Comparison of ENCODE assay signal across 8 cellular contexts in the genomic region with DNA sequence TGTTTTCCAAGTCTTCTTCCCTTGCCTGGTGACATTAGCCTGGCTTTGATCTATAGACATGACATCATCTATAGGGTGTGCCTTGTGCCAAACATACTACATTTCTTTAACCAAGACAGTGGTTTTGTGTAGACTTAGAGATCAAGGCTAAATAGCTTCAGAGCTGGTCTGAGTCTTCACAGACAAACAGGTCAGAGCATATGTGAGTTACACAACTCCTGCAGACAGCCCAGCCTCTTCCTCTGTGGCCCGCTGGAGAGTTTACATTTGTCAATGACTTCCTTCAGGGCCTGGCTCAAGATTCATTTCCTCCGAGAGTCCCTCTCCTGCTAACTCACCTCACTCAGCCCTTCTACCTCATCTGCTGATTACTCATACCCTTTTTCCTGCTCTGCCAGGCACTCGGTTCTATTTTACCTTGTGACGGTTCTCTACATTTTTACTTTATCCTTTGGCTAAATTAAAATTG.
DNase-seq lines count a peak whose midpoint lies in the region; ATAC-seq and TF ChIP-seq lines count a peak whose summit lies in the region.

No MANE protein-coding gene starts in this region.

- H3K4me1 Mint-ChIP-seq in Calu3 (ENCODE audit: low read depth, unreplicated experiment) = peaks cover 16% of the 10 kb centered on the region
- H3K4me1 Mint-ChIP-seq in activated naive CD8-positive, alpha-beta T cell treated with anti-CD3 and anti-CD28 coated beads, Interleukin-2, amount 50 U/mL, for 24 hours = peaks cover 9% of the 10 kb centered on the region

- H3K36me3 Mint-ChIP-seq in Calu3 (ENCODE audit: insufficient read depth, unreplicated experiment) = no peaks in the 10 kb centered on the region
- H3K36me3 Mint-ChIP-seq in activated naive CD8-positive, alpha-beta T cell treated with anti-CD3 and anti-CD28 coated beads, Interleukin-2, amount 50 U/mL, for 24 hours (ENCODE audit: low read depth) = no peaks in the 10 kb centered on the region

- no peak overlapping the region for H3K4me3 ChIP-seq in thoracic aorta

- H3K27ac Mint-ChIP-seq in Calu3 (ENCODE audit: unreplicated experiment) = peak overlapping the region; percentile 56
- no peak overlapping the region for H3K27ac Mint-ChIP-seq in activated naive CD8-positive, alpha-beta T cell treated with anti-CD3 and anti-CD28 coated beads, Interleukin-2, amount 50 U/mL, for 24 hours

- no peak overlapping the region for H3K4me3 Mint-ChIP-seq in Calu3 (ENCODE audit: low read depth, unreplicated experiment)
- H3K4me3 Mint-ChIP-seq in activated naive CD8-positive, alpha-beta T cell treated with anti-CD3 and anti-CD28 coated beads, Interleukin-2, amount 50 U/mL, for 24 hours = no peak overlapping the region

- no peaks in the 10 kb centered on the region for H3K9me3 Mint-ChIP-seq in Calu3 (ENCODE audit: low read depth, unreplicated experiment)
- peaks cover 4% of the 10 kb centered on the region for H3K9me3 Mint-ChIP-seq in activated naive CD8-positive, alpha-beta T cell treated with anti-CD3 and anti-CD28 coated beads, Interleukin-2, amount 50 U/mL, for 24 hours

- DNase-seq in Calu3 = peak; percentile 54
- DNase-seq in MV-4-11 (lab: John Stamatoyannopoulos, UW) = peak; percentile 96
- peak; percentile 18 for DNase-seq in activated naive CD8-positive, alpha-beta T cell treated with anti-CD3 and anti-CD28 coated beads, Interleukin-2, amount 50 U/mL, for 24 hours
- DNase-seq in iPS-NIHi11 (ENCODE audit: low spot score) = peak; percentile 41
- no peak for DNase-seq in thoracic aorta (ENCODE audit: low spot score)

- no peaks in the 10 kb centered on the region for H3K9me3 ChIP-seq in thoracic aorta

- ATAC-seq in activated naive CD8-positive, alpha-beta T cell treated with anti-CD3 and anti-CD28 coated beads, Interleukin-2, amount 50 U/mL, for 24 hours = peak; percentile 92
- peak; percentile 55 for ATAC-seq in thoracic aorta (ENCODE audit: insufficient number of reproducible peaks, low FRiP score, low read depth)
- no peak for ATAC-seq in GM19397 (IDR thresholded peaks at IDR 0.05; ENCODE audit: unreplicated experiment)
- ATAC-seq in HG02852 (IDR thresholded peaks at IDR 0.05; ENCODE audit: unreplicated experiment) = no peak
- no peak for ATAC-seq in GM21528 (IDR thresholded peaks at IDR 0.05; ENCODE audit: low FRiP score, unreplicated experiment)

- TF ChIP-seq CTCF in Calu3 (IDR thresholded peaks at IDR 0.05; ENCODE audit: unreplicated experiment) = no peak
- TF ChIP-seq CTCF in thoracic aorta (IDR thresholded peaks at IDR 0.05) = no peak

- intact Hi-C loops in Calu3 (cut with micrococcal nuclease; ENCODE audit: unreplicated experiment) = loop anchor here (10.0 kb wide), 2 partner anchors 72 to 98 kb away; partner anchors contain the start of gene TANC2

- no TSS peak for BruUV-seq in Calu3 (replicated peaks; lab: Mats Ljungman, UMichigan)

- H3K27me3 ChIP-seq in thoracic aorta (replicated peaks; ENCODE audit: insufficient read depth) = no peaks in the 10 kb centered on the region

- CTCF ChIA-PET in Calu3 (lab: Charles Lee) = no interaction called here

- no peaks in the 10 kb centered on the region for H3K27me3 Mint-ChIP-seq in Calu3 (ENCODE audit: unreplicated experiment)
- no peaks in the 10 kb centered on the region for H3K27me3 Mint-ChIP-seq in activated naive CD8-positive, alpha-beta T cell treated with anti-CD3 and anti-CD28 coated beads, Interleukin-2, amount 50 U/mL, for 24 hours

- H3K4me1 ChIP-seq in thoracic aorta (ENCODE audit: control insufficient read depth in 1 of 2, low read depth in 2 of 2) = peaks cover 19 to 43% of the 10 kb centered on the region in 2 donors

- H3K36me3 ChIP-seq in thoracic aorta = no peaks in the 10 kb centered on the region

- peak overlapping the region; percentile 33 to 37 for H3K27ac ChIP-seq in thoracic aorta

Comparison
In these comparisons a context has a peak if more than half of its experiments do, and no peak if none do; other contexts are left out.
1. ATAC-seq: peak in activated naive CD8-positive, alpha-beta T cell treated with anti-CD3 and anti-CD28 coated beads, Interleukin-2, amount 50 U/mL, for 24 hours (single experiment) and thoracic aorta (single experiment); none in GM19397 (single experiment), HG02852 (single experiment) and GM21528 (single experiment).